16 cellular contexts compared by ENCODE assay signal in the genomic region with DNA sequence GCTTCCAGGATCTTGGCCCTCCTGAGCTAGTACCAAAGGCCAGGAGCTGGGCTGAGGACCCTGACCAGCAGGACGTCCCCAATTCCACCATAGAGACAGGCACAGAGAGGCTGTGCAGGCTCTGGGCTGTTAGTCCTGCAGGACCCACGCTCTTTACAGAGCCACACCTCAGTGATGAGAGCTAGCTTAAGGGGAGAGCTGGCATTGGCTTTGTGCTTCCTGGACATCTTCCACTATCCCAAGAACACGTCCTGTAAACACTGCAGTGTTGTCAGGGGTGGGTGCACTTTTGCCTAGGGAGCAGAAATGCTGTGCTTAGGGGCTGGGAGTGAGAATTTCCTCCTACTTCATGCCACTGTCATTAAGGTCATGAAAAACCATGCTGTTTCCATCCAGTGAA.
"Had no signal": no experiment of that assay in that cellular context is flagged by ENCODE, and none has a peak within 500 bp of the region (broad histone marks: within the 10 kb centered on the region; RNA-seq: fewer than 3 reads in every experiment).

No MANE protein-coding gene starts in this region.

- H3K27ac ChIP-seq: coronary artery, esophagus muscularis mucosa, hepatocyte, left lung, thoracic aorta, WERI-Rb-1 had no signal

- H3K9me3 ChIP-seq: esophagus muscularis mucosa, left lung, thoracic aorta had no signal

- H3K4me3 ChIP-seq: coronary artery, esophagus muscularis mucosa, hepatocyte, left lung, thoracic aorta had no signal

- DNase-seq: activated CD4-positive, alpha-beta T cell treated with anti-CD3 and anti-CD28 coated beads for 36 hours; activated effector memory CD4-positive, alpha-beta T cell treated with anti-CD3 and anti-CD28 coated beads, Interleukin-2, amount 50 U/mL, for 16 hours; amygdala; left lung; stimulated activated CD4-positive, alpha-beta T cell treated with anti-CD3 and anti-CD28 coated beads, Interleukin-4, amount 100 ng/mL, for 24 hours; WERI-Rb-1 had no signal

- H3K36me3 Mint-ChIP-seq: natural killer cell treated with Interleukin-12 subunit alpha and Interleukin-12 subunit beta and Interleukin-15 and Interleukin-18, amount 100 ng/mL, for 72 hours had no signal

- H3K27me3 ChIP-seq: esophagus muscularis mucosa, left lung had no signal

- H3K27me3 Mint-ChIP-seq: activated CD4-positive, alpha-beta T cell treated with anti-CD3 and anti-CD28 coated beads for 36 hours; central memory CD8-positive, alpha-beta T cell; memory B cell; natural killer cell treated with Interleukin-12 subunit alpha and Interleukin-12 subunit beta and Interleukin-15 and Interleukin-18, amount 100 ng/mL, for 72 hours had no signal

- H3K27ac Mint-ChIP-seq: memory B cell had no signal

- H3K4me3 Mint-ChIP-seq: activated CD4-positive, alpha-beta T cell treated with anti-CD3 and anti-CD28 coated beads for 36 hours; brain; central memory CD8-positive, alpha-beta T cell; memory B cell; natural killer cell treated with Interleukin-12 subunit alpha and Interleukin-12 subunit beta and Interleukin-15 and Interleukin-18, amount 100 ng/mL, for 72 hours; T-helper 1 cell treated with Interleukin-12 subunit alpha and Interleukin-12 subunit beta and Interleukin-4 antibody, amounts not matched to agents 30 μg/mL and 1 μg/mL, for 36 hours had no signal

- H3K9me3 Mint-ChIP-seq: activated naive CD4-positive, alpha-beta T cell treated with anti-CD3 and anti-CD28 coated beads, Interleukin-2, amount 50 U/mL, for 72 hours; central memory CD8-positive, alpha-beta T cell; memory B cell; natural killer cell treated with Interleukin-12 subunit alpha and Interleukin-12 subunit beta and Interleukin-15 and Interleukin-18, amount 100 ng/mL, for 72 hours; T-helper 1 cell treated with Interleukin-12 subunit alpha and Interleukin-12 subunit beta and Interleukin-4 antibody, amounts not matched to agents 30 μg/mL and 1 μg/mL, for 36 hours had no signal

- H3K36me3 ChIP-seq: esophagus muscularis mucosa, thoracic aorta had no signal

- ATAC-seq: activated CD4-positive, alpha-beta T cell treated with anti-CD3 and anti-CD28 coated beads for 36 hours; left lung; natural killer cell treated with Interleukin-12 subunit alpha and Interleukin-12 subunit beta and Interleukin-15 and Interleukin-18, amount 100 ng/mL, for 72 hours had no signal
